ENCODE assay signal across 10 cellular contexts in genomic region chr20:63500902-63501817, GRCh38. TPM values are rescaled to one million over a fixed set of nuclear protein-coding genes. Genes with fewer than 3 reads are reported as not detected.
DNase-seq lines count a peak whose midpoint lies in the region; ATAC-seq lines count a peak whose summit lies in the region.
"Had no signal": no experiment of that assay in that cellular context is flagged by ENCODE, and none has a peak within 500 bp of the region (broad histone marks: within the 10 kb centered on the region; RNA-seq: fewer than 3 reads in every experiment).

No MANE protein-coding gene starts in this region.

- no CpG with 5 or more reads among the region's 27 CpGs for WGBS in neuronal stem cell (ENCODE audit: extremely low coverage in 2 of 2, insufficient read length in 2 of 2, insufficient replicate concordance in 1 of 2), 2 donors

- peak overlapping the region; percentile 39 for H3K14ac ChIP-seq in neuronal stem cell (ENCODE audit: low read length)

- no peak overlapping the region for H4K91ac ChIP-seq in neuronal stem cell (ENCODE audit: low read depth, low read length, poor library complexity)

- no peak overlapping the region for H3K4me2 ChIP-seq in neuronal stem cell (ENCODE audit: insufficient read depth, low read length, poor library complexity, severe bottlenecking)

- peaks cover 9 to 19% of the 10 kb centered on the region in 2 donors for H3K4me1 ChIP-seq in neuronal stem cell (ENCODE audit: control insufficient read depth in 2 of 2, insufficient read depth in 1 of 2, low read depth in 1 of 2, low read length in 2 of 2)

- DNase-seq in DMS 273 (lab: John Stamatoyannopoulos, UW; ENCODE audit: unreplicated experiment): peak; percentile 65
- DNase-seq in DMS 273 treated with DMSO at 0.1 percent for 48 hours (lab: John Stamatoyannopoulos, UW): no peak
- DNase-seq in cerebellar cortex (ENCODE audit: low spot score): peak; percentile 57
- DNase-seq in neuronal stem cell (ENCODE audit: low spot score): no peak
- DNase-seq in putamen (ENCODE audit: low spot score): no peak
- DNase-seq: effector CD8-positive, alpha-beta T cell; KG1; mammary epithelial cell had no signal

- H2BK120ac ChIP-seq in neuronal stem cell (ENCODE audit: low read depth, low read length): no peak overlapping the region

- no peaks in the 10 kb centered on the region for H3K79me1 ChIP-seq in neuronal stem cell (ENCODE audit: low read depth, low read length)

- peak overlapping the region; percentile 76 for H3K18ac ChIP-seq in neuronal stem cell (ENCODE audit: low read length)

- no peak overlapping the region for H2BK12ac ChIP-seq in neuronal stem cell (ENCODE audit: low read length)

- peaks cover 3 to 13% of the 10 kb centered on the region in 2 donors for H3K9me3 ChIP-seq in neuronal stem cell (replicated peaks in 1 of 2; ENCODE audit: control insufficient read depth in 2 of 2, insufficient read depth in 1 of 2, low read depth in 1 of 2, low read length in 2 of 2)

- H3K27me3 ChIP-seq in neuronal stem cell (ENCODE audit: control insufficient read depth in 3 of 3, insufficient read depth in 3 of 3, low read depth in 1 of 3, low read length in 3 of 3): peaks cover 24 to 49% (median 42%) of the 10 kb centered on the region in 3 experiments

- no peak for ATAC-seq in HG03460 (IDR thresholded peaks at IDR 0.05; ENCODE audit: unreplicated experiment)

- H2AK5ac ChIP-seq in neuronal stem cell (ENCODE audit: low read depth, low read length): peak overlapping the region; percentile 92

- no peak overlapping the region for H2BK5ac ChIP-seq in neuronal stem cell (ENCODE audit: low read length)

- no peak overlapping the region for H3K9ac ChIP-seq in neuronal stem cell (ENCODE audit: low read depth, low read length, poor library complexity)

- H3K23ac ChIP-seq in neuronal stem cell (ENCODE audit: low read depth, low read length, poor library complexity): no peak overlapping the region

- no peak overlapping the region for H3K27ac ChIP-seq in neuronal stem cell (replicated peaks; ENCODE audit: low read length)
- H3K27ac ChIP-seq: 22Rv1 had no signal

- H3K4me3 ChIP-seq in neuronal stem cell (ENCODE audit: low read length in 2 of 2): no peak overlapping the region

- H3K36me3 ChIP-seq in neuronal stem cell (replicated peaks in 1 of 2; ENCODE audit: control insufficient read depth in 2 of 2, insufficient read depth in 2 of 2, low read length in 2 of 2): no peaks in the 10 kb centered on the region

- H2BK15ac ChIP-seq in neuronal stem cell (ENCODE audit: low read length): peak overlapping the region; percentile 49

- no peak overlapping the region for H2AFZ ChIP-seq in neuronal stem cell (ENCODE audit: low read length)

- no peak overlapping the region for H4K8ac ChIP-seq in neuronal stem cell (ENCODE audit: low read depth, low read length)

- peak overlapping the region; percentile 53 for H3K4ac ChIP-seq in neuronal stem cell (ENCODE audit: low read length)

RNA-seq across cellular contexts. Expression of gene EEF1A2, which starts 2.3 kb away (rescaled TPM):
- polyA plus RNA-seq in neuronal stem cell (2013, experiment 1 of 2): 0.57 TPM
- polyA plus RNA-seq in neuronal stem cell (2013, experiment 2 of 2): 0.96 TPM

RNA-seq across cellular contexts. Expression of gene PPDPF, which starts 19.4 kb away (rescaled TPM):
- polyA plus RNA-seq in neuronal stem cell (2013, experiment 1 of 2): 310 TPM
- 296 TPM for polyA plus RNA-seq in neuronal stem cell (2013, experiment 2 of 2)

RNA-seq across cellular contexts. Expression of gene KCNQ2, which starts 28.7 kb away (rescaled TPM):
- polyA plus RNA-seq in neuronal stem cell (2013, experiment 1 of 2): 79.3 TPM
- polyA plus RNA-seq in neuronal stem cell (2013, experiment 2 of 2): 73.4 TPM
- polyA plus RNA-seq: mammary epithelial cell had no signal

RNA-seq across cellular contexts. Expression of gene PTK6, which starts 36.0 kb away (rescaled TPM):
- not detected for polyA plus RNA-seq in neuronal stem cell (2013, experiment 1 of 2)
- not detected for polyA plus RNA-seq in neuronal stem cell (2013, experiment 2 of 2)

RNA-seq across cellular contexts. Expression of gene SRMS, which starts 46.4 kb away (rescaled TPM):
- not detected for polyA plus RNA-seq in neuronal stem cell (2013, experiment 1 of 2)
- not detected for polyA plus RNA-seq in neuronal stem cell (2013, experiment 2 of 2)

Comparison
In these comparisons a context has a peak if more than half of its experiments do, and no peak if none do; other contexts are left out.
1. DNase-seq: peak in DMS 273 (single experiment) and cerebellar cortex (single experiment); none in DMS 273 treated with DMSO at 0.1 percent for 48 hours (single experiment), neuronal stem cell (single experiment) and putamen (single experiment).